In genomic region chr7:45625067-45625466, GRCh38 we compare ENCODE assay signal across 1 cellular context.
TF ChIP-seq lines count a peak whose summit lies in the region.

No MANE protein-coding gene starts in this region.

TF ChIP-seq in IMR-90, 13 proteins besides CTCF, POLR2A, EP300 and RAD21 (continued from another document):
- TF ChIP-seq RFX5 (IDR thresholded peaks at IDR 0.05; ENCODE audit: low read depth, low read length), result no peak
- TF ChIP-seq MXI1 (IDR thresholded peaks at IDR 0.05; ENCODE audit: borderline replicate concordance, low read depth, low read length), result no peak
- no peak for TF ChIP-seq BHLHE40 (IDR thresholded peaks at IDR 0.05; ENCODE audit: low read depth, low read length)
- no peak for TF ChIP-seq MAFK (IDR thresholded peaks at IDR 0.05; ENCODE audit: low read depth, low read length)
- TF ChIP-seq, protein P1, sequence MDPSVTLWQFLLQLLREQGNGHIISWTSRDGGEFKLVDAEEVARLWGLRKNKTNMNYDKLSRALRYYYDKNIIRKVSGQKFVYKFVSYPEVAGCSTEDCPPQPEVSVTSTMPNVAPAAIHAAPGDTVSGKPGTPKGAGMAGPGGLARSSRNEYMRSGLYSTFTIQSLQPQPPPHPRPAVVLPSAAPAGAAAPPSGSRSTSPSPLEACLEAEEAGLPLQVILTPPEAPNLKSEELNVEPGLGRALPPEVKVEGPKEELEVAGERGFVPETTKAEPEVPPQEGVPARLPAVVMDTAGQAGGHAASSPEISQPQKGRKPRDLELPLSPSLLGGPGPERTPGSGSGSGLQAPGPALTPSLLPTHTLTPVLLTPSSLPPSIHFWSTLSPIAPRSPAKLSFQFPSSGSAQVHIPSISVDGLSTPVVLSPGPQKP (IDR thresholded peaks at IDR 0.05; ENCODE audit: borderline replicate concordance, low read depth, low read length), result no peak
- TF ChIP-seq CHD1 (IDR thresholded peaks at IDR 0.05; ENCODE audit: low read depth, low read length), result no peak
- no peak for TF ChIP-seq NFE2L2 (IDR thresholded peaks at IDR 0.05; ENCODE audit: low read depth, low read length)
- no peak for TF ChIP-seq RCOR1 (IDR thresholded peaks at IDR 0.05; ENCODE audit: insufficient replicate concordance, low read length)
- TF ChIP-seq, protein P2, sequence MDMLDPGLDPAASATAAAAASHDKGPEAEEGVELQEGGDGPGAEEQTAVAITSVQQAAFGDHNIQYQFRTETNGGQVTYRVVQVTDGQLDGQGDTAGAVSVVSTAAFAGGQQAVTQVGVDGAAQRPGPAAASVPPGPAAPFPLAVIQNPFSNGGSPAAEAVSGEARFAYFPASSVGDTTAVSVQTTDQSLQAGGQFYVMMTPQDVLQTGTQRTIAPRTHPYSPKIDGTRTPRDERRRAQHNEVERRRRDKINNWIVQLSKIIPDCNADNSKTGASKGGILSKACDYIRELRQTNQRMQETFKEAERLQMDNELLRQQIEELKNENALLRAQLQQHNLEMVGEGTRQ (IDR thresholded peaks at IDR 0.05; ENCODE audit: low read depth, low read length), result no peak
- TF ChIP-seq MAZ (IDR thresholded peaks at IDR 0.05; ENCODE audit: borderline replicate concordance, low read depth, low read length), result no peak
TF ChIP-seq in IMR-90: peak in this region for 0.
